15 cellular contexts compared by ENCODE assay signal in the genomic region with DNA sequence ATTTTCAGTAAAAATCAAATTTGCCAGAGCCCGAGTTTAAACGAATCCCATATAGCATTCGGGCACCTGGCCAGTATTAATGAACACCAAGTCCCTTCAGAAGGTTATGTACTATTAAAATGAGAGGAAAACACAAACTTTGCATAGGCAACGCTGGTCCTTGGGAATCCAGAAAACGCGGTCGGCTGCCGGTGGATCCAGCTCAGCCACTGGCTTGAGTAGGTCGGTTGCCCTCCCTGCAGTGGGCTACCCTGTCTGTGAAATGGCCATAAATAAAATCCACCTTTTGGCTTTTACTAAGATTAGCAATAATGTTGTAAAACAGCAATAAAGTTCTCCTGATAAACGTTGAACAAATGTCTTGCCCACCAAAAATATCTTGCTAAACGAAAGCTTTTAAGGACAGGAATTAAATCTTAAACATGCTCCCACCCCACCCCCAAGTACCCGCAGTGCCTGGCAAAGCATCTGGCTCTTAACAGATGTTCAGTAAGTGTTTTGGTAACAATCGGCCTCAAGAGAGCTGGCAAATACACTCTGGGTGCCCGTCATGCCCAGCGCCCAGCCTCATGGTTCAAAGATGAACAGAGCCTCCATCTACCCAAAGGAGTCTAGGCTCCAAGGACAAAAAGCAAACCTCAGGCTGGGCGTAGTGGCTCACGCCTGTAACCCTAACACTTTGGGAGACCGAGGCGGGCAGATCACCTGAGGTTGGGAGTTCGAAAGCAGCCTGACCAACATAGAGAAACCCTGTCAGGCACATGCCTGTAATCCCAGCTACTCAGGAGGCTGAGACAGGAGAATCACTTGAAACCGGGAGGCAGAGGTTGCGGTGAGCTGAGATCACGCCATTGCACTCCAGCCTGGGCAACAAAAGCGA.
"Had no signal": no experiment of that assay in that cellular context is flagged by ENCODE, and none has a peak within 500 bp of the region (broad histone marks: within the 10 kb centered on the region; RNA-seq: fewer than 3 reads in every experiment).

No MANE protein-coding gene starts in this region.

- H3K4me3 Mint-ChIP-seq: activated CD4-positive, alpha-beta T cell treated with anti-CD3 and anti-CD28 coated beads for 36 hours; nephron; T-helper 17 cell had no signal

- H3K4me3 ChIP-seq: cardiac muscle cell, prostate gland, right lobe of liver, smooth muscle cell, testis, upper lobe of left lung had no signal

- H3K36me3 Mint-ChIP-seq: activated naive CD4-positive, alpha-beta T cell treated with anti-CD3 and anti-CD28 coated beads, Interleukin-2, amount 50 U/mL, for 72 hours had no signal

- DNase-seq: activated CD4-positive, alpha-beta T cell treated with anti-CD3 and anti-CD28 coated beads for 36 hours; hypothalamus; nucleus accumbens; right lobe of liver; stimulated activated naive CD8-positive, alpha-beta T cell treated with anti-CD3 and anti-CD28 coated beads, Interleukin-15, amount 100 ng/mL, for 72 hours; T-helper 17 cell; testis; upper lobe of left lung; WERI-Rb-1 had no signal

- H3K9me3 Mint-ChIP-seq: nephron; stimulated activated naive CD8-positive, alpha-beta T cell treated with anti-CD3 and anti-CD28 coated beads, Interleukin-15, amount 100 ng/mL, for 72 hours had no signal

- H3K4me1 ChIP-seq: prostate gland, right lobe of liver, upper lobe of left lung had no signal

- ATAC-seq: activated CD4-positive, alpha-beta T cell treated with anti-CD3 and anti-CD28 coated beads for 36 hours; activated naive CD4-positive, alpha-beta T cell treated with anti-CD3 and anti-CD28 coated beads, Interleukin-2, amount 50 U/mL, for 72 hours; esophagus mucosa; right lobe of liver; stimulated activated naive CD8-positive, alpha-beta T cell treated with anti-CD3 and anti-CD28 coated beads, Interleukin-15, amount 100 ng/mL, for 72 hours; T-helper 17 cell had no signal

- H3K27me3 ChIP-seq: right lobe of liver, testis, upper lobe of left lung had no signal

- H3K27ac ChIP-seq: cardiac muscle cell, prostate gland, right lobe of liver, testis, upper lobe of left lung, WERI-Rb-1 had no signal

- H3K36me3 ChIP-seq: cardiac muscle cell, prostate gland, right lobe of liver, upper lobe of left lung, WERI-Rb-1 had no signal

- H3K9me3 ChIP-seq: prostate gland, right lobe of liver, testis, upper lobe of left lung had no signal

- H3K4me2 ChIP-seq: smooth muscle cell had no signal

- H3K27ac Mint-ChIP-seq: activated CD4-positive, alpha-beta T cell treated with anti-CD3 and anti-CD28 coated beads for 36 hours; activated naive CD4-positive, alpha-beta T cell treated with anti-CD3 and anti-CD28 coated beads, Interleukin-2, amount 50 U/mL, for 72 hours; nephron; stimulated activated naive CD8-positive, alpha-beta T cell treated with anti-CD3 and anti-CD28 coated beads, Interleukin-15, amount 100 ng/mL, for 72 hours; T-helper 17 cell had no signal
